Comparison of ENCODE assay signal across 10 cellular contexts in genomic region chr1:1487701-1488100, GRCh38. TPM values are rescaled to one million over a fixed set of nuclear protein-coding genes. Genes with fewer than 3 reads are reported as not detected.
"Had no signal": no experiment of that assay in that cellular context is flagged by ENCODE, and none has a peak within 500 bp of the region (broad histone marks: within the 10 kb centered on the region; RNA-seq: fewer than 3 reads in every experiment).

No MANE protein-coding gene starts in this region.

- H3K27me3 Mint-ChIP-seq: IgD-negative memory B cell had no signal

- FAIRE-seq: HepG2 had no signal

- H3K9me3 ChIP-seq: HAP-1 had no signal

- ATAC-seq: HCT116, HepG2 had no signal

- DNase-seq: GOT3, H7, HFFc6 had no signal

- H3K4me1 ChIP-seq: HAP-1 had no signal

- H3K4me3 ChIP-seq: HAP-1 had no signal

- H3K4me3 Mint-ChIP-seq: HFFc6, IgD-negative memory B cell had no signal

- H3K9me3 Mint-ChIP-seq: HFFc6 had no signal

- H3K4me1 Mint-ChIP-seq: IgD-negative memory B cell had no signal

- H3K27ac ChIP-seq: HL-60 had no signal

- H3K27ac Mint-ChIP-seq: HFFc6 had no signal

RNA-seq across cellular contexts. Expression of gene ATAD3C, which starts 38.2 kb away (rescaled TPM):
- total RNA-seq: H4, HT1080 had no signal

RNA-seq across cellular contexts. Expression of gene VWA1, which starts 52.2 kb away (rescaled TPM):
- polyA plus RNA-seq: IgD-negative memory B cell had no signal

RNA-seq across cellular contexts. Expression of gene TMEM240, which starts 52.7 kb away (rescaled TPM):
- total RNA-seq: H4, HepG2 had no signal
- polyA plus RNA-seq: IgD-negative memory B cell had no signal
